Comparison of ENCODE assay signal across 10 cellular contexts in the genomic region with DNA sequence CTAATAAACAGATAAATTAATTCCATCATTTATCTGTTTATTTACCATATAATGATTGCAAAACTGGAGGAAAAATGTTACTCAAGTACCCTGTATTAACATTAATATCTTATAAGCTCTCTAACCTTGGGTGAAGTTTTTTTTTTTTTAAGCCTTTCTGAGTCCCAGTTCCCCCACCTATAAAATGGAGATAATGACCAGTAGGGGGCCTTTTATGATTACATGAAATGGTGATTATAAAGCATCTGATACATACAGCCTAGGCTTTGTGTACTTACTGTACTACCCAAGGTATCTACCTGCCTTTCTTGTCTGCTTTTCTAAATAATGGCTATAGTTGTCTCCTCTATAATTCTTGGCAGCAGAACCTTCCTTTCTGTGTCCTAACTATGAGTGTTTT. TPM values are rescaled to one million over a fixed set of nuclear protein-coding genes. Genes with fewer than 3 reads are reported as not detected.
DNase-seq lines count a peak whose midpoint lies in the region; ATAC-seq, FAIRE-seq and TF ChIP-seq lines count a peak whose summit lies in the region.
"Had no signal": no experiment of that assay in that cellular context is flagged by ENCODE, and none has a peak within 500 bp of the region (broad histone marks: within the 10 kb centered on the region; RNA-seq: fewer than 3 reads in every experiment).

No MANE protein-coding gene starts in this region.

- no peak overlapping the region for H3K9ac ChIP-seq in endothelial cell of umbilical vein (replicated peaks; ENCODE audit: extremely low read depth, insufficient read depth, low read length)

- POLR2A ChIA-PET in endothelial cell of umbilical vein (lab: Charles Lee), result no interaction called here

- BruUV-seq in endothelial cell of umbilical vein (replicated peaks; lab: Mats Ljungman, UMichigan), result no TSS peak

- ATAC-seq in activated CD4-positive, CD25-positive, alpha-beta regulatory T cell treated with anti-CD3 and anti-CD28 coated beads, Interleukin-2, amount 50 U/mL, for 24 hours, result peak; percentile 56 to 68
- ATAC-seq in stimulated activated naive CD8-positive, alpha-beta T cell treated with anti-CD3 and anti-CD28 coated beads, Interleukin-15, amount 100 ng/mL, for 72 hours, result peak; percentile 66
- no peak for ATAC-seq in left cardiac atrium

- no peak for DNase-seq in activated CD4-positive, CD25-positive, alpha-beta regulatory T cell treated with anti-CD3 and anti-CD28 coated beads, Interleukin-2, amount 50 U/mL, for 72 hours
- peak; percentile 41 for DNase-seq in NCI-H460 (ENCODE audit: extremely low read depth, low read depth)
- DNase-seq in endothelial cell of umbilical vein (ENCODE audit: low read depth, low spot score), result peak; percentile 59
- no peak for DNase-seq in stimulated activated naive CD8-positive, alpha-beta T cell treated with anti-CD3 and anti-CD28 coated beads, Interleukin-15, amount 100 ng/mL, for 72 hours
- no peak for DNase-seq in AG08395 (ENCODE audit: low spot score)
- no peak for DNase-seq in HuH-7.5 (ENCODE audit: low spot score)
- no peak for DNase-seq in left cardiac atrium
- DNase-seq: T-cell had no signal

- no peak overlapping the region for H3K4me3 ChIP-seq in endothelial cell of umbilical vein (replicated peaks in 1 of 3; ENCODE audit: insufficient read depth in 1 of 3, low read depth in 1 of 3, low read length in 3 of 3)

- no peak for FAIRE-seq in endothelial cell of umbilical vein (lab: Jason Lieb, UNC)
- FAIRE-seq: G401.6 had no signal

- no peaks in the 10 kb centered on the region for H3K36me3 ChIP-seq in endothelial cell of umbilical vein (ENCODE audit: control insufficient read depth in 2 of 2, extremely low read depth in 1 of 2, insufficient read depth in 2 of 2, low read length in 2 of 2)

- no peak overlapping the region for H3K4me3 Mint-ChIP-seq in stimulated activated naive CD8-positive, alpha-beta T cell treated with anti-CD3 and anti-CD28 coated beads, Interleukin-15, amount 100 ng/mL, for 72 hours
- H3K4me3 Mint-ChIP-seq: T-cell had no signal

- no peaks in the 10 kb centered on the region for H3K27me3 Mint-ChIP-seq in stimulated activated naive CD8-positive, alpha-beta T cell treated with anti-CD3 and anti-CD28 coated beads, Interleukin-15, amount 100 ng/mL, for 72 hours
- H3K27me3 Mint-ChIP-seq: T-cell had no signal

- no peaks in the 10 kb centered on the region for H3K9me3 Mint-ChIP-seq in stimulated activated naive CD8-positive, alpha-beta T cell treated with anti-CD3 and anti-CD28 coated beads, Interleukin-15, amount 100 ng/mL, for 72 hours
- H3K9me3 Mint-ChIP-seq: T-cell had no signal

- no peaks in the 10 kb centered on the region for H4K20me1 ChIP-seq in endothelial cell of umbilical vein (replicated peaks; ENCODE audit: control insufficient read depth, extremely low read depth, insufficient read depth, low read length)

- no peaks in the 10 kb centered on the region for H3K79me2 ChIP-seq in endothelial cell of umbilical vein (ENCODE audit: control insufficient read depth, insufficient read depth, low read length)

- TF ChIP-seq POLR2A in endothelial cell of umbilical vein (IDR thresholded peaks at IDR 0.05; ENCODE audit: low read depth, low read length), result no peak

- H3K4me2 ChIP-seq in endothelial cell of umbilical vein (ENCODE audit: insufficient read depth, low read length), result no peak overlapping the region

- CTCF ChIA-PET in endothelial cell of umbilical vein (lab: Charles Lee), result interaction anchor here (0.7 to 4.7 kb wide), 12 partner anchors 8 to 113 kb away, joined by 3 to 31 read pairs (median 4); a partner anchor contains a TSS

- no peak overlapping the region for H3K27ac Mint-ChIP-seq in stimulated activated naive CD8-positive, alpha-beta T cell treated with anti-CD3 and anti-CD28 coated beads, Interleukin-15, amount 100 ng/mL, for 72 hours
- H3K27ac Mint-ChIP-seq: T-cell had no signal

- intact Hi-C loops in endothelial cell of umbilical vein (cut with micrococcal nuclease), result loop anchor here (1.0 to 5.0 kb wide), 3 partner anchors 44 to 118 kb away; a partner anchor contains a TSS
- intact Hi-C loops in left cardiac atrium (cut with DNase I), result no loop called here

- no peak overlapping the region for H2AFZ ChIP-seq in endothelial cell of umbilical vein (ENCODE audit: low read depth, low read length)

- no peaks in the 10 kb centered on the region for H3K4me1 Mint-ChIP-seq in stimulated activated naive CD8-positive, alpha-beta T cell treated with anti-CD3 and anti-CD28 coated beads, Interleukin-15, amount 100 ng/mL, for 72 hours
- H3K4me1 Mint-ChIP-seq: T-cell had no signal

- no peaks in the 10 kb centered on the region for H3K9me1 ChIP-seq in endothelial cell of umbilical vein (replicated peaks; ENCODE audit: control insufficient read depth, extremely low read depth, insufficient read depth, low read length)

- dilution Hi-C loops in endothelial cell of umbilical vein (cut with MboI; ENCODE audit: extremely low pct_ligation_motif_present, low sequenced_read_pairs), result no loop called here

- no peak overlapping the region for H3K27ac ChIP-seq in endothelial cell of umbilical vein (ENCODE audit: insufficient read depth, low read depth, low read length)

- peak; percentile 32 to 49 for TF ChIP-seq CTCF in endothelial cell of umbilical vein (IDR thresholded peaks at IDR 0.05; ENCODE audit: extremely low read depth in 1 of 2, insufficient read depth in 1 of 2, low read depth in 1 of 2, low read length in 2 of 2)

- H3K27me3 ChIP-seq in endothelial cell of umbilical vein (ENCODE audit: control insufficient read depth in 2 of 2, insufficient read depth in 2 of 2, low read length in 2 of 2), result no peaks in the 10 kb centered on the region

- H3K4me1 ChIP-seq in endothelial cell of umbilical vein (ENCODE audit: control insufficient read depth, extremely low read depth, insufficient read depth, low read length), result peaks cover 23% of the 10 kb centered on the region

- H3K9me3 ChIP-seq in endothelial cell of umbilical vein (replicated peaks; ENCODE audit: control insufficient read depth, insufficient read depth, low read length), result no peaks in the 10 kb centered on the region

TF ChIP-seq in endothelial cell of umbilical vein, 7 proteins besides CTCF, POLR2A, EP300 and RAD21:
- TF ChIP-seq FOS (IDR thresholded peaks at IDR 0.05; ENCODE audit: borderline replicate concordance, insufficient read depth, low read length), result no peak
- TF ChIP-seq POLR2AphosphoS5 (IDR thresholded peaks at IDR 0.05; ENCODE audit: insufficient read depth, low read depth, low read length), result no peak
- TF ChIP-seq JUN (IDR thresholded peaks at IDR 0.05; ENCODE audit: borderline replicate concordance, insufficient read depth, insufficient read length, low read depth), result no peak
- no peak for TF ChIP-seq EZH2 (IDR thresholded peaks at IDR 0.05; ENCODE audit: borderline replicate concordance, low read depth, low read length, severe bottlenecking)
- no peak for TF ChIP-seq GATA2 (IDR thresholded peaks at IDR 0.05; ENCODE audit: insufficient read depth, insufficient read length, low read depth, low read length)
- TF ChIP-seq MYC (IDR thresholded peaks at IDR 0.05; ENCODE audit: low read depth, low read length), result no peak
- TF ChIP-seq, protein P1, sequence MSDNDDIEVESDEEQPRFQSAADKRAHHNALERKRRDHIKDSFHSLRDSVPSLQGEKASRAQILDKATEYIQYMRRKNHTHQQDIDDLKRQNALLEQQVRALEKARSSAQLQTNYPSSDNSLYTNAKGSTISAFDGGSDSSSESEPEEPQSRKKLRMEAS (IDR thresholded peaks at IDR 0.05; ENCODE audit: insufficient read depth, insufficient read length), result no peak
TF ChIP-seq in endothelial cell of umbilical vein: peak in this region for 0.

RNA-seq across cellular contexts. Expression of a gene that starts 22.6 kb away (rescaled TPM):
- total RNA-seq in NCI-H460 (2014; rRNA removed; shearing (Covaris generic)), result not detected in 2 replicates
- polyA plus RNA-seq in NCI-H460 (2014; cell fraction: nucleus; rRNA removed), result not detected in 2 replicates
- total RNA-seq in endothelial cell of umbilical vein (2.0 and 2.4 TPM in 2 replicates), left cardiac atrium (not detected)
- polyA plus RNA-seq in endothelial cell of umbilical vein, result 0.30 and 0.37 TPM in 2 replicates
- polyA plus RNA-seq in endothelial cell of umbilical vein (2011; cell fraction: cytosol; rRNA removed), result 0.30 and 0.38 TPM in 2 replicates
- polyA plus RNA-seq in endothelial cell of umbilical vein (2011; cell fraction: nucleus; rRNA removed), result 2.3 and 3.4 TPM in 2 replicates
- polyA plus RNA-seq in endothelial cell of umbilical vein (2012), result 1.6 and 2.0 TPM in 2 replicates
- polyA minus RNA-seq in endothelial cell of umbilical vein, result 0.27 TPM in 1 of 2 replicates, not detected in the other
- not detected for polyA minus RNA-seq in endothelial cell of umbilical vein (2011; cell fraction: cytosol; rRNA and poly(A)+ RNA removed)
- 1.2 and 1.3 TPM in 2 replicates for polyA minus RNA-seq in endothelial cell of umbilical vein (2011; cell fraction: nucleus; rRNA and poly(A)+ RNA removed)
- total RNA-seq: T-cell had no signal

RNA-seq across cellular contexts. Expression of a gene that starts 22.6 kb away (rescaled TPM):
- not detected in 2 replicates for total RNA-seq in NCI-H460 (2014; rRNA removed; shearing (Covaris generic))
- not detected in 2 replicates for polyA plus RNA-seq in NCI-H460 (2014; cell fraction: nucleus; rRNA removed)
- total RNA-seq in endothelial cell of umbilical vein, result 0.16 and 0.44 TPM in 2 replicates
- polyA plus RNA-seq in endothelial cell of umbilical vein, result 0.10 and 0.21 TPM in 2 replicates
- 0.19 and 0.31 TPM in 2 replicates for polyA plus RNA-seq in endothelial cell of umbilical vein (2011; cell fraction: cytosol; rRNA removed)
- 1.5 and 1.7 TPM in 2 replicates for polyA plus RNA-seq in endothelial cell of umbilical vein (2011; cell fraction: nucleus; rRNA removed)
- polyA plus RNA-seq in endothelial cell of umbilical vein (2012), result 1.7 and 2.2 TPM in 2 replicates
- polyA minus RNA-seq in endothelial cell of umbilical vein, result 1.2 and 1.8 TPM in 2 replicates
- polyA minus RNA-seq in endothelial cell of umbilical vein (2011; cell fraction: cytosol; rRNA and poly(A)+ RNA removed), result 0.20 TPM
- 0.67 and 1.6 TPM in 2 replicates for polyA minus RNA-seq in endothelial cell of umbilical vein (2011; cell fraction: nucleus; rRNA and poly(A)+ RNA removed)
- under 1 TPM in 1 of 2 donors, not detected in 1; 0.16 TPM for total RNA-seq in left cardiac atrium
- total RNA-seq: T-cell had no signal

RNA-seq across cellular contexts. Expression of a gene that starts 44.1 kb away (rescaled TPM):
- 0.84 TPM in 1 of 2 replicates, not detected in the other for total RNA-seq in NCI-H460 (2014; rRNA removed; shearing (Covaris generic))
- polyA plus RNA-seq in NCI-H460 (2014; cell fraction: nucleus; rRNA removed), result 1.9 TPM in 1 of 2 replicates, not detected in the other
- total RNA-seq in endothelial cell of umbilical vein, result 1.3 and 2.0 TPM in 2 replicates
- polyA plus RNA-seq in endothelial cell of umbilical vein, result 0.33 and 0.91 TPM in 2 replicates
- polyA plus RNA-seq in endothelial cell of umbilical vein (2011; cell fraction: cytosol; rRNA removed), result 0.77 and 1.0 TPM in 2 replicates
- 0.32 and 0.81 TPM in 2 replicates for polyA plus RNA-seq in endothelial cell of umbilical vein (2011; cell fraction: nucleus; rRNA removed)
- polyA plus RNA-seq in endothelial cell of umbilical vein (2012), result 1.2 and 3.2 TPM in 2 replicates
- not detected in 2 replicates for polyA minus RNA-seq in endothelial cell of umbilical vein
- polyA minus RNA-seq in endothelial cell of umbilical vein (2011; cell fraction: cytosol; rRNA and poly(A)+ RNA removed), result not detected
- polyA minus RNA-seq in endothelial cell of umbilical vein (2011; cell fraction: nucleus; rRNA and poly(A)+ RNA removed), result 0.24 and 0.29 TPM in 2 replicates
- total RNA-seq in left cardiac atrium, result 10 to 100 TPM; 22.9 to 40.1 TPM

Comparison
In these comparisons a context has a peak if more than half of its experiments do, and no peak if none do; other contexts are left out.
1. ATAC-seq: peak in activated CD4-positive, CD25-positive, alpha-beta regulatory T cell treated with anti-CD3 and anti-CD28 coated beads, Interleukin-2, amount 50 U/mL, for 24 hours (2 of 2) and stimulated activated naive CD8-positive, alpha-beta T cell treated with anti-CD3 and anti-CD28 coated beads, Interleukin-15, amount 100 ng/mL, for 72 hours (single experiment); none in left cardiac atrium (0 of 2).
2. DNase-seq: peak in NCI-H460 (single experiment) and endothelial cell of umbilical vein (single experiment); none in activated CD4-positive, CD25-positive, alpha-beta regulatory T cell treated with anti-CD3 and anti-CD28 coated beads, Interleukin-2, amount 50 U/mL, for 72 hours (single experiment), stimulated activated naive CD8-positive, alpha-beta T cell treated with anti-CD3 and anti-CD28 coated beads, Interleukin-15, amount 100 ng/mL, for 72 hours (0 of 2), AG08395 (single experiment), HuH-7.5 (single experiment) and left cardiac atrium (single experiment).